In the genomic region with DNA sequence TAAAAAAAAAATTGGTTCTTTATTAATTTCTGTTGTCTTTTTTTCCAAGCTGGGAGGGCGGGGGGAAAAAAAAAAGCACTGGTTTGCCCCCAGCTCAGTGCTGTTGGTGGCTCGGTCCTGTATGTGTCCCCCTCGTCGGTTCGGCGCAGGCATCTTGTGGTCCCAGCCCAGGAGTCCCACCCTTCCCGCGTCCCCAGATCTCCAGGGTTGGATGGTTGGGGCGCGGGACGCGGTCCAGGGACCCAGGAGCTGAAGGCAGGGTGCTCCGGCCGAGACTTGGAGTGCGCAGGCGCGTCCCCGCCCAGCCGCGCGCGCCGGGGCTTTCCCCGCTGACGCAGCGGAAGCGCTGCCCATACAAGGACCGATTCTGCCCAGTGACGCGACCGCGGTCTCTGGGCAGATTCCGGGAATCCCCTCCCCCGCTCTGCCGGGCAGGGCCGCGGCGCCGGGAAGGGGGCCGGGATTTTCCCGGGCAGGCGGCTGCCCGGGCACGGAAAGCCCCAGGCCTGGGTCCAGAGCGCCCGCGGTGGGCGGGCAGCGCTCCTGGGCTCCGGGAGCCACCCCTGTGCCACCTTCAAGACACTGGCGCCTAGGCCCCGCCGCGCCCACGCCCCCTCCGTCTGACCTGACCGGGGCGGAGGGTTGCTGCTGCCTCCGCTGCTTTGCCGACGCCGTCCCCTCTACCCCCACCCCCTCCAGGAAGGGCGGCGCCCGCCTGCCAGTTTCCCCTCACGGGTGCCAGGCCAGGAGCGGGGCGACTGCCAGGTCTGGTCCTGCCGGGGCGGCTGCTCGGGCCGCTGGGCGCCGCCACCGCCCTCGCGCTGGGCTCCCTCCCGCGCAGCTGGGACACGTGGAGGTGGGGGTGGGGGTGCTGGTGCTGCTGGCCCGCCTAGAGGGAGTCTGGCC, we compare ENCODE assay signal across 8 cellular contexts. TPM values are rescaled to one million over a fixed set of nuclear protein-coding genes. Genes with fewer than 3 reads are reported as not detected.
DNase-seq lines count a peak whose midpoint lies in the region; ATAC-seq and TF ChIP-seq lines count a peak whose summit lies in the region.

No MANE protein-coding gene starts in this region.

- no peaks in the 10 kb centered on the region for H3K9me2 ChIP-seq in OCI-LY1 (ENCODE audit: low read depth, low read length)

- TF ChIP-seq CTCF in OCI-LY1 (IDR thresholded peaks at IDR 0.05; ENCODE audit: low read length): no peak
- TF ChIP-seq CTCF in epithelial cell of esophagus (IDR thresholded peaks at IDR 0.05; ENCODE audit: insufficient read depth, low read depth, low read length, missing control alignments): no peak
- TF ChIP-seq CTCF in mucosa of descending colon (IDR thresholded peaks at IDR 0.05): no peak

- peak overlapping the region; percentile 77 for H3K9ac ChIP-seq in OCI-LY1 (ENCODE audit: low read length)

- H3K4me1 ChIP-seq in OCI-LY1 (ENCODE audit: insufficient read depth, low read length, severe bottlenecking) (peaks cover 38% of the 10 kb centered on the region), mucosa of descending colon (ENCODE audit: low read depth) (peaks cover 29% of the 10 kb centered on the region)

- H3K9me3 ChIP-seq in OCI-LY1 (ENCODE audit: low read length) (no peaks in the 10 kb centered on the region), mucosa of descending colon (no peaks in the 10 kb centered on the region)

- DNase-seq in Ammon's horn (ENCODE audit: low spot score) (peak; percentile 94), GM19238 (ENCODE audit: insufficient read length, low spot score) (peak; percentile 95), HUDEP-2 (lab: John Stamatoyannopoulos, UW; ENCODE audit: unreplicated experiment in 76 of 76) (peak in 74 of 76 experiments; percentile 78 to 99 (median 96)), activated T-cell treated with anti-CD3 and anti-CD28 coated beads for 48 hours (ENCODE audit: low read depth) (peak; percentile 93), epithelial cell of esophagus (ENCODE audit: low read depth) (peak; percentile 96), mucosa of descending colon (peak; percentile 95 to 96 (median 96))
- peak; percentile 87 to 88 for DNase-seq in stimulated activated CD8-positive, alpha-beta memory T cell treated with anti-CD3 and anti-CD28 coated beads, Interleukin-4, amount 100 ng/mL, for 1 hour (ENCODE audit: low read depth in 2 of 2, low spot score in 1 of 2)

- H3K79me2 ChIP-seq in OCI-LY1 (ENCODE audit: insufficient read depth, low read length): no peaks in the 10 kb centered on the region

- no peaks in the 10 kb centered on the region for H3K27me3 ChIP-seq in OCI-LY1 (ENCODE audit: insufficient read depth, low read length)

- intact Hi-C loops in mucosa of descending colon (cut with DNase I, micrococcal nuclease): no loop called here

- ATAC-seq in mucosa of descending colon: peak; percentile 47

- H3K27ac ChIP-seq in OCI-LY1 (ENCODE audit: low read depth, low read length, poor library complexity, severe bottlenecking): peak overlapping the region; percentile 87

- no peak overlapping the region for H2AFZ ChIP-seq in OCI-LY1 (ENCODE audit: low read length)

- H3K4me3 ChIP-seq in OCI-LY1 (ENCODE audit: low read depth, low read length, poor library complexity, severe bottlenecking) (peak overlapping the region; percentile 76), epithelial cell of esophagus (ENCODE audit: low read length) (peak overlapping the region; percentile 92), mucosa of descending colon (peak overlapping the region; percentile 83)

- H3K4me2 ChIP-seq in OCI-LY1 (ENCODE audit: low read length): peak overlapping the region; percentile 77

- H3K36me3 ChIP-seq in OCI-LY1 (ENCODE audit: insufficient read depth, low read length) (peaks cover 1% of the 10 kb centered on the region; the same call in 1 of the 2 replicates), mucosa of descending colon (ENCODE audit: low read depth) (no peaks in the 10 kb centered on the region)

- H3F3A ChIP-seq in OCI-LY1 (ENCODE audit: insufficient read depth, low read length): no peaks in the 10 kb centered on the region

- no peaks in the 10 kb centered on the region for H4K20me1 ChIP-seq in OCI-LY1 (ENCODE audit: insufficient read depth, low read length)

RNA-seq across cellular contexts. Expression of a gene that starts 2.3 kb away (rescaled TPM):
- total RNA-seq in mucosa of descending colon: 100 to 1,000 TPM; 170 to 191 (median 191) TPM

RNA-seq across cellular contexts. Expression of a gene that starts 8.1 kb away (rescaled TPM):
- 100 to 1,000 TPM; 225 to 266 (median 256) TPM for total RNA-seq in mucosa of descending colon

RNA-seq across cellular contexts. Expression of a gene that starts 8.3 kb away (rescaled TPM):
- 10 to 100 TPM in 1 of 3 donors, 1 to 10 TPM in 2; 1.5 to 10.4 (median 2.7) TPM for total RNA-seq in mucosa of descending colon

RNA-seq across cellular contexts. Expression of a gene that starts 12.8 kb away (rescaled TPM):
- total RNA-seq in mucosa of descending colon: 10 to 100 TPM in 1 of 3 donors, 1 to 10 TPM in 2; 5.5 to 12.4 (median 6.5) TPM

RNA-seq across cellular contexts. Expression of a gene that starts 18.2 kb away (rescaled TPM):
- 10 to 100 TPM; 52.2 to 91.9 (median 69.0) TPM for total RNA-seq in mucosa of descending colon

Comparison
In these comparisons a context has a peak if more than half of its experiments do, and no peak if none do; other contexts are left out.
1. Peak in every context shown above with its lines: DNase-seq, ATAC-seq, H3K4me3 ChIP-seq and H3K27ac ChIP-seq.